ENCODE assay signal across 19 cellular contexts in genomic region chr16:72609933-72610332, GRCh38.
"Had no signal": no experiment of that assay in that cellular context is flagged by ENCODE, and none has a peak within 500 bp of the region (broad histone marks: within the 10 kb centered on the region; RNA-seq: fewer than 3 reads in every experiment).

No MANE protein-coding gene starts in this region.

- H3K4me3 Mint-ChIP-seq: activated B cell treated with CpG ODN at 0.5 μM for 24 hours; activated CD4-positive, alpha-beta T cell treated with anti-CD3 and anti-CD28 coated beads, Interleukin-2, amount 10 ng/mL, durations not matched to agents 24 days and 14 days; activated naive CD8-positive, alpha-beta T cell; activated T-cell treated with anti-CD3 and anti-CD28 coated beads, Interleukin-2, amount 50 U/mL, for 72 hours; natural killer cell had no signal

- FAIRE-seq: kidney, TTC549 had no signal

- H3K27me3 Mint-ChIP-seq: activated B cell treated with CpG ODN at 0.5 μM for 24 hours; activated CD4-positive, alpha-beta T cell treated with anti-CD3 and anti-CD28 coated beads, Interleukin-2, amount 10 ng/mL, durations not matched to agents 24 days and 14 days; activated naive CD8-positive, alpha-beta T cell had no signal

- H3K4me1 Mint-ChIP-seq: activated CD4-positive, alpha-beta T cell treated with anti-CD3 and anti-CD28 coated beads, Interleukin-2, amount 10 ng/mL, durations not matched to agents 24 days and 14 days; natural killer cell had no signal

- H3K9me3 Mint-ChIP-seq: activated CD4-positive, alpha-beta T cell treated with anti-CD3 and anti-CD28 coated beads, Interleukin-2, amount 10 ng/mL, durations not matched to agents 24 days and 14 days; activated T-cell treated with anti-CD3 and anti-CD28 coated beads, Interleukin-2, amount 50 U/mL, for 72 hours; natural killer cell had no signal

- DNase-seq: activated B cell treated with CpG ODN at 0.5 μM for 24 hours; activated CD4-positive, alpha-beta T cell treated with anti-CD3 and anti-CD28 coated beads, Interleukin-2, amount 10 ng/mL, durations not matched to agents 24 days and 14 days; activated CD8-positive, alpha-beta memory T cell treated with anti-CD3 and anti-CD28 coated beads, Interleukin-2, amount 50 U/mL, for 48 hours; activated gamma-delta T cell treated with Interleukin-2 at 50 U/mL for 16 hours; activated T-cell treated with anti-CD3 and anti-CD28 coated beads, Interleukin-2, amount 50 U/mL, for 72 hours; amniotic stem cell; central memory CD4-positive, alpha-beta T cell; hippocampal formation; kidney; left ventricle myocardium superior; mesenchymal stem cell; natural killer cell; right cardiac atrium; stimulated activated CD4-positive, alpha-beta T cell treated with anti-CD3 and anti-CD28 coated beads, Interleukin-15, amount 100 ng/mL, for 24 hours; stimulated activated CD4-positive, alpha-beta T cell treated with anti-CD3 and anti-CD28 coated beads, Interleukin-4, amount 100 ng/mL, for 1 hour; stimulated activated naive CD4-positive, alpha-beta T cell treated with Interleukin-2 at 50 U/mL for 16 hours; transverse colon had no signal

- ATAC-seq: activated T-cell treated with anti-CD3 and anti-CD28 coated beads, Interleukin-2, amount 50 U/mL, for 72 hours; left ventricle myocardium superior; natural killer cell; right cardiac atrium had no signal

- H3K36me3 Mint-ChIP-seq: activated naive CD8-positive, alpha-beta T cell; natural killer cell had no signal

- H3K27ac Mint-ChIP-seq: activated B cell treated with CpG ODN at 0.5 μM for 24 hours; activated CD4-positive, alpha-beta T cell treated with anti-CD3 and anti-CD28 coated beads, Interleukin-2, amount 10 ng/mL, durations not matched to agents 24 days and 14 days; activated naive CD8-positive, alpha-beta T cell; activated T-cell treated with anti-CD3 and anti-CD28 coated beads, Interleukin-2, amount 50 U/mL, for 72 hours; natural killer cell had no signal
